Comparison of ENCODE assay signal across 18 cellular contexts in genomic region chr17:21375162-21375560, GRCh38. TPM values are rescaled to one million over a fixed set of nuclear protein-coding genes. Genes with fewer than 3 reads are reported as not detected.
"Had no signal": no experiment of that assay in that cellular context is flagged by ENCODE, and none has a peak within 500 bp of the region (broad histone marks: within the 10 kb centered on the region; RNA-seq: fewer than 3 reads in every experiment).

No MANE protein-coding gene starts in this region.

- H3K9me3 Mint-ChIP-seq: activated T-cell treated with anti-CD3 and anti-CD28 coated beads, Interleukin-2, amount 50 U/mL, for 4 hours had no signal

- ATAC-seq: activated CD8-positive, alpha-beta memory T cell treated with anti-CD3 and anti-CD28 coated beads, Interleukin-2, amount 10 ng/mL, durations not matched to agents 7 days and 5 days; activated T-cell treated with anti-CD3 and anti-CD28 coated beads, Interleukin-2, amount 50 U/mL, for 4 hours; gastrocnemius medialis; sciatic nerve had no signal

- H3K27ac Mint-ChIP-seq: activated CD8-positive, alpha-beta memory T cell treated with anti-CD3 and anti-CD28 coated beads, Interleukin-2, amount 10 ng/mL, durations not matched to agents 7 days and 5 days had no signal

- H3K4me3 ChIP-seq: adrenal gland, upper lobe of left lung had no signal

- H3K27ac ChIP-seq: adrenal gland, epithelial cell of prostate, left ventricle myocardium inferior, spleen, suprapubic skin, upper lobe of left lung had no signal

- DNase-seq: activated CD4-positive, alpha-beta T cell treated with anti-CD3 and anti-CD28 coated beads for 1 hour; activated CD4-positive, alpha-beta T cell treated with anti-CD3 and anti-CD28 coated beads, Interleukin-2, amount 50 U/mL, for 48 hours; activated CD8-positive, alpha-beta memory T cell treated with anti-CD3 and anti-CD28 coated beads, Interleukin-2, amount 10 ng/mL, durations not matched to agents 7 days and 5 days; activated T-cell treated with anti-CD3 and anti-CD28 coated beads, Interleukin-2, amount 50 U/mL, for 4 hours; central memory CD4-positive, alpha-beta T cell; cortex of kidney; effector CD8-positive, alpha-beta T cell; gastrocnemius medialis; left ventricle myocardium inferior; spleen; stimulated activated CD4-positive, alpha-beta T cell treated with anti-CD3 and anti-CD28 coated beads, Interleukin-1b, Interleukin-23, amount 100 ng/mL, for 48 hours; stimulated activated naive CD4-positive, alpha-beta T cell; upper lobe of left lung had no signal

- H3K36me3 Mint-ChIP-seq: activated CD8-positive, alpha-beta memory T cell treated with anti-CD3 and anti-CD28 coated beads, Interleukin-2, amount 10 ng/mL, durations not matched to agents 7 days and 5 days had no signal

- H3K27me3 ChIP-seq: gastrocnemius medialis had no signal

- H3K9me3 ChIP-seq: adrenal gland, gastrocnemius medialis, left ventricle myocardium inferior, spleen, suprapubic skin, upper lobe of left lung had no signal

- H3K4me3 Mint-ChIP-seq: activated CD8-positive, alpha-beta memory T cell treated with anti-CD3 and anti-CD28 coated beads, Interleukin-2, amount 10 ng/mL, durations not matched to agents 7 days and 5 days had no signal

- H3K4me1 Mint-ChIP-seq: activated CD8-positive, alpha-beta memory T cell treated with anti-CD3 and anti-CD28 coated beads, Interleukin-2, amount 10 ng/mL, durations not matched to agents 7 days and 5 days had no signal

- H3K36me3 ChIP-seq: adrenal gland, gastrocnemius medialis, left ventricle myocardium inferior, spleen, suprapubic skin, upper lobe of left lung had no signal

RNA-seq across cellular contexts. Expression of gene KCNJ12, which starts 1.0 kb away (rescaled TPM):
- total RNA-seq: activated CD8-positive, alpha-beta memory T cell treated with anti-CD3 and anti-CD28 coated beads, Interleukin-2, amount 10 ng/mL, durations not matched to agents 7 days and 5 days; T-helper 2 cell treated with Interferon-gamma antibody and Interleukin-4, amounts not matched to agents 100 ng/mL and 5 ng/mL, for 36 hours had no signal
